ENCODE assay signal across 1 cellular context in the genomic region with DNA sequence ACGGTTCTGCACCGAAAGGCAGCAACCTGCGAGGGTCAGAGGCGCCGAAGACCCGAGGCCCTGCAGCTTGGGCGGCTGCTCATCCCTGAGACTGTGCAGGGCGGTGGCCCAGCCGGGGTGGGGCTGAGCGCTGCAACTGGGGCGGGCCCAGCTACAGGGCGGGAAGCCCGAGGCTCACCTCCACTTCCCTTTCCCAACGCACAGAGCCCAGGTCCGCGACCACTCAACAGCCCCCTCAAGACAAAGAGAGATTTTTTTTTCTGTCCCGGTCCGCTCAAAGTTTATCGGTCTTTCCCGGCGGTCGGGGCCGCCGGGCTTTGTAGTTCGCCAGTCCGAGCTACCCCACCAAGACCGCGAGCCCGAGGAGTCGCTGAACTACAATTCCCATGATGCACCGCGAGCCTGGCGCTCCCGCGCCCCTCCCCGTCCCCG.
TF ChIP-seq lines count a peak whose summit lies in the region.

No MANE protein-coding gene starts in this region.

TF ChIP-seq in HepG2, 621 proteins besides CTCF, POLR2A, EP300 and RAD21 (continued from another document and continues in another):
- TF ChIP-seq ZNF800 (CRISPR knock-in tag; IDR thresholded peaks at IDR 0.05) (peak; percentile 22; the same call in 1 of the 2 replicates), SATB2 (CRISPR knock-in tag; IDR thresholded peaks at IDR 0.05) (no peak), KLF11 (CRISPR knock-in tag; IDR thresholded peaks at IDR 0.05) (0 out of 2 replicates have a peak, but pooled peaks have one; percentile 40), ZNF781 (CRISPR knock-in tag; IDR thresholded peaks at IDR 0.05; ENCODE audit: borderline replicate concordance, not compliant biosample characterization) (no peak), NR0B2 (CRISPR knock-in tag; IDR thresholded peaks at IDR 0.05) (no peak), SIN3B (IDR thresholded peaks at IDR 0.05; ENCODE audit: low read length) (no peak), ZFX (CRISPR knock-in tag; IDR thresholded peaks at IDR 0.05; ENCODE audit: low read depth) (peak; percentile 76), SOX13 (IDR thresholded peaks at IDR 0.05) (no peak), SOX13 (CRISPR knock-in tag; conservative IDR thresholded peaks at IDR 0.05 in 1 of 2, IDR thresholded peaks at IDR 0.05 in 1 of 2) (peak in 1 of 2 experiments; percentile 20; a peak in 1 of 4 replicates), ZC3H4 (CRISPR knock-in tag; IDR thresholded peaks at IDR 0.05; ENCODE audit: borderline replicate concordance) (no peak), FOXK1 (CRISPR knock-in tag; IDR thresholded peaks at IDR 0.05; ENCODE audit: borderline replicate concordance, low read depth) (no peak), MEIS2 (CRISPR knock-in tag; IDR thresholded peaks at IDR 0.05) (no peak; the same call in 1 of the 2 replicates), ZNF317 (CRISPR knock-in tag; IDR thresholded peaks at IDR 0.05) (no peak), ZNF343 (CRISPR knock-in tag; IDR thresholded peaks at IDR 0.05) (no peak), PATZ1 (CRISPR knock-in tag; IDR thresholded peaks at IDR 0.05) (peak; percentile 50; the same call in 1 of the 2 replicates), IKZF4 (CRISPR knock-in tag; IDR thresholded peaks at IDR 0.05; ENCODE audit: borderline replicate concordance, low read depth, not compliant biosample characterization) (peak; percentile 34), ZNF354B (CRISPR knock-in tag; IDR thresholded peaks at IDR 0.05) (no peak), ZNF777 (CRISPR knock-in tag; IDR thresholded peaks at IDR 0.05) (no peak), NCOA2 (CRISPR knock-in tag; IDR thresholded peaks at IDR 0.05) (no peak), MED1 (CRISPR knock-in tag; IDR thresholded peaks at IDR 0.05) (peak; percentile 42), GATAD2A (CRISPR knock-in tag; IDR thresholded peaks at IDR 0.05) (0 out of 2 replicates have a peak, but pooled peaks have one; percentile 12), ZNF614 (CRISPR knock-in tag; IDR thresholded peaks at IDR 0.05; ENCODE audit: borderline replicate concordance) (no peak), ELF3 (CRISPR knock-in tag; IDR thresholded peaks at IDR 0.05) (peak; percentile 27; the same call in 1 of the 2 replicates), EZH2 (conservative IDR thresholded peaks at IDR 0.05; ENCODE audit: low read depth, low read length) (no peak), CEBPG (CRISPR knock-in tag; IDR thresholded peaks at IDR 0.05) (no peak), DMTF1 (CRISPR knock-in tag; IDR thresholded peaks at IDR 0.05) (no peak), CC2D1A (CRISPR knock-in tag; IDR thresholded peaks at IDR 0.05) (no peak), ZFP37 (CRISPR knock-in tag; IDR thresholded peaks at IDR 0.05; ENCODE audit: borderline replicate concordance) (no peak), ZBTB7B (CRISPR knock-in tag; IDR thresholded peaks at IDR 0.05) (peak; percentile 91), ZFP62 (CRISPR knock-in tag; IDR thresholded peaks at IDR 0.05) (no peak), JDP2 (CRISPR knock-in tag; IDR thresholded peaks at IDR 0.05; ENCODE audit: borderline replicate concordance) (no peak), CCDC6 (CRISPR knock-in tag; IDR thresholded peaks at IDR 0.05) (no peak), ZNF431 (CRISPR knock-in tag; IDR thresholded peaks at IDR 0.05; ENCODE audit: borderline replicate concordance, low read depth) (no peak), ARNTL (CRISPR knock-in tag; IDR thresholded peaks at IDR 0.05) (no peak), KAT7 (CRISPR knock-in tag; IDR thresholded peaks at IDR 0.05; ENCODE audit: borderline replicate concordance) (0 out of 2 replicates have a peak, but pooled peaks have one; percentile 11)
- TF ChIP-seq, protein P1, sequence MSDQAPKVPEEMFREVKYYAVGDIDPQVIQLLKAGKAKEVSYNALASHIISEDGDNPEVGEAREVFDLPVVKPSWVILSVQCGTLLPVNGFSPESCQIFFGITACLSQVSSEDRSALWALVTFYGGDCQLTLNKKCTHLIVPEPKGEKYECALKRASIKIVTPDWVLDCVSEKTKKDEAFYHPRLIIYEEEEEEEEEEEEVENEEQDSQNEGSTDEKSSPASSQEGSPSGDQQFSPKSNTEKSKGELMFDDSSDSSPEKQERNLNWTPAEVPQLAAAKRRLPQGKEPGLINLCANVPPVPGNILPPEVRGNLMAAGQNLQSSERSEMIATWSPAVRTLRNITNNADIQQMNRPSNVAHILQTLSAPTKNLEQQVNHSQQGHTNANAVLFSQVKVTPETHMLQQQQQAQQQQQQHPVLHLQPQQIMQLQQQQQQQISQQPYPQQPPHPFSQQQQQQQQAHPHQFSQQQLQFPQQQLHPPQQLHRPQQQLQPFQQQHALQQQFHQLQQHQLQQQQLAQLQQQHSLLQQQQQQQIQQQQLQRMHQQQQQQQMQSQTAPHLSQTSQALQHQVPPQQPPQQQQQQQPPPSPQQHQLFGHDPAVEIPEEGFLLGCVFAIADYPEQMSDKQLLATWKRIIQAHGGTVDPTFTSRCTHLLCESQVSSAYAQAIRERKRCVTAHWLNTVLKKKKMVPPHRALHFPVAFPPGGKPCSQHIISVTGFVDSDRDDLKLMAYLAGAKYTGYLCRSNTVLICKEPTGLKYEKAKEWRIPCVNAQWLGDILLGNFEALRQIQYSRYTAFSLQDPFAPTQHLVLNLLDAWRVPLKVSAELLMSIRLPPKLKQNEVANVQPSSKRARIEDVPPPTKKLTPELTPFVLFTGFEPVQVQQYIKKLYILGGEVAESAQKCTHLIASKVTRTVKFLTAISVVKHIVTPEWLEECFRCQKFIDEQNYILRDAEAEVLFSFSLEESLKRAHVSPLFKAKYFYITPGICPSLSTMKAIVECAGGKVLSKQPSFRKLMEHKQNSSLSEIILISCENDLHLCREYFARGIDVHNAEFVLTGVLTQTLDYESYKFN (CRISPR knock-in tag; conservative IDR thresholded peaks at IDR 0.05), result 0 out of 2 replicates have a peak, but pooled peaks have one; percentile 17
- TF ChIP-seq, protein P2, sequence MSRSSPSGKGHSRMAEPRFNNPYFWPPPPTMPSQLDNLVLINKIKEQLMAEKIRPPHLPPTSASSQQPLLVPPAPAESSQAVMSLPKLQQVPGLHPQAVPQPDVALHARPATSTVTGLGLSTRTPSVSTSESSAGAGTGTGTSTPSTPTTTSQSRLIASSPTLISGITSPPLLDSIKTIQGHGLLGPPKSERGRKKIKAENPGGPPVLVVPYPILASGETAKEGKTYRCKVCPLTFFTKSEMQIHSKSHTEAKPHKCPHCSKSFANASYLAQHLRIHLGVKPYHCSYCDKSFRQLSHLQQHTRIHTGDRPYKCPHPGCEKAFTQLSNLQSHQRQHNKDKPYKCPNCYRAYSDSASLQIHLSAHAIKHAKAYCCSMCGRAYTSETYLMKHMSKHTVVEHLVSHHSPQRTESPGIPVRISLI (CRISPR knock-in tag; IDR thresholded peaks at IDR 0.05; ENCODE audit: borderline replicate concordance), result peak; percentile 96
- TF ChIP-seq, protein P3, sequence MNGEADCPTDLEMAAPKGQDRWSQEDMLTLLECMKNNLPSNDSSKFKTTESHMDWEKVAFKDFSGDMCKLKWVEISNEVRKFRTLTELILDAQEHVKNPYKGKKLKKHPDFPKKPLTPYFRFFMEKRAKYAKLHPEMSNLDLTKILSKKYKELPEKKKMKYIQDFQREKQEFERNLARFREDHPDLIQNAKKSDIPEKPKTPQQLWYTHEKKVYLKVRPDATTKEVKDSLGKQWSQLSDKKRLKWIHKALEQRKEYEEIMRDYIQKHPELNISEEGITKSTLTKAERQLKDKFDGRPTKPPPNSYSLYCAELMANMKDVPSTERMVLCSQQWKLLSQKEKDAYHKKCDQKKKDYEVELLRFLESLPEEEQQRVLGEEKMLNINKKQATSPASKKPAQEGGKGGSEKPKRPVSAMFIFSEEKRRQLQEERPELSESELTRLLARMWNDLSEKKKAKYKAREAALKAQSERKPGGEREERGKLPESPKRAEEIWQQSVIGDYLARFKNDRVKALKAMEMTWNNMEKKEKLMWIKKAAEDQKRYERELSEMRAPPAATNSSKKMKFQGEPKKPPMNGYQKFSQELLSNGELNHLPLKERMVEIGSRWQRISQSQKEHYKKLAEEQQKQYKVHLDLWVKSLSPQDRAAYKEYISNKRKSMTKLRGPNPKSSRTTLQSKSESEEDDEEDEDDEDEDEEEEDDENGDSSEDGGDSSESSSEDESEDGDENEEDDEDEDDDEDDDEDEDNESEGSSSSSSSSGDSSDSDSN (CRISPR knock-in tag; IDR thresholded peaks at IDR 0.05), result no peak; the same call in 1 of the 2 replicates
- TF ChIP-seq, protein P4, sequence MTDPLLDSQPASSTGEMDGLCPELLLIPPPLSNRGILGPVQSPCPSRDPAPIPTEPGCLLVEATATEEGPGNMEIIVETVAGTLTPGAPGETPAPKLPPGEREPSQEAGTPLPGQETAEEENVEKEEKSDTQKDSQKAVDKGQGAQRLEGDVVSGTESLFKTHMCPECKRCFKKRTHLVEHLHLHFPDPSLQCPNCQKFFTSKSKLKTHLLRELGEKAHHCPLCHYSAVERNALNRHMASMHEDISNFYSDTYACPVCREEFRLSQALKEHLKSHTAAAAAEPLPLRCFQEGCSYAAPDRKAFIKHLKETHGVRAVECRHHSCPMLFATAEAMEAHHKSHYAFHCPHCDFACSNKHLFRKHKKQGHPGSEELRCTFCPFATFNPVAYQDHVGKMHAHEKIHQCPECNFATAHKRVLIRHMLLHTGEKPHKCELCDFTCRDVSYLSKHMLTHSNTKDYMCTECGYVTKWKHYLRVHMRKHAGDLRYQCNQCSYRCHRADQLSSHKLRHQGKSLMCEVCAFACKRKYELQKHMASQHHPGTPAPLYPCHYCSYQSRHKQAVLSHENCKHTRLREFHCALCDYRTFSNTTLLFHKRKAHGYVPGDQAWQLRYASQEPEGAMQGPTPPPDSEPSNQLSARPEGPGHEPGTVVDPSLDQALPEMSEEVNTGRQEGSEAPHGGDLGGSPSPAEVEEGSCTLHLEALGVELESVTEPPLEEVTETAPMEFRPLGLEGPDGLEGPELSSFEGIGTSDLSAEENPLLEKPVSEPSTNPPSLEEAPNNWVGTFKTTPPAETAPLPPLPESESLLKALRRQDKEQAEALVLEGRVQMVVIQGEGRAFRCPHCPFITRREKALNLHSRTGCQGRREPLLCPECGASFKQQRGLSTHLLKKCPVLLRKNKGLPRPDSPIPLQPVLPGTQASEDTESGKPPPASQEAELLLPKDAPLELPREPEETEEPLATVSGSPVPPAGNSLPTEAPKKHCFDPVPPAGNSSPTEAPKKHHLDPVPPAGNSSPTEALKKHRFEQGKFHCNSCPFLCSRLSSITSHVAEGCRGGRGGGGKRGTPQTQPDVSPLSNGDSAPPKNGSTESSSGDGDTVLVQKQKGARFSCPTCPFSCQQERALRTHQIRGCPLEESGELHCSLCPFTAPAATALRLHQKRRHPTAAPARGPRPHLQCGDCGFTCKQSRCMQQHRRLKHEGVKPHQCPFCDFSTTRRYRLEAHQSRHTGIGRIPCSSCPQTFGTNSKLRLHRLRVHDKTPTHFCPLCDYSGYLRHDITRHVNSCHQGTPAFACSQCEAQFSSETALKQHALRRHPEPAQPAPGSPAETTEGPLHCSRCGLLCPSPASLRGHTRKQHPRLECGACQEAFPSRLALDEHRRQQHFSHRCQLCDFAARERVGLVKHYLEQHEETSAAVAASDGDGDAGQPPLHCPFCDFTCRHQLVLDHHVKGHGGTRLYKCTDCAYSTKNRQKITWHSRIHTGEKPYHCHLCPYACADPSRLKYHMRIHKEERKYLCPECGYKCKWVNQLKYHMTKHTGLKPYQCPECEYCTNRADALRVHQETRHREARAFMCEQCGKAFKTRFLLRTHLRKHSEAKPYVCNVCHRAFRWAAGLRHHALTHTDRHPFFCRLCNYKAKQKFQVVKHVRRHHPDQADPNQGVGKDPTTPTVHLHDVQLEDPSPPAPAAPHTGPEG (CRISPR knock-in tag; IDR thresholded peaks at IDR 0.05), result no peak
